In genomic region chr14:91349481-91350074, GRCh38 we compare ENCODE assay signal across 8 cellular contexts.
A peak's percentile ranks its signal among the peaks of the same experiment; 100 is the strongest.
DNase-seq lines count a peak whose midpoint lies in the region; ATAC-seq lines count a peak whose summit lies in the region.

No MANE protein-coding gene starts in this region.

- peak; percentile 48 for ATAC-seq in GM19452 (IDR thresholded peaks at IDR 0.05; ENCODE audit: unreplicated experiment)
- ATAC-seq in HG03521 (IDR thresholded peaks at IDR 0.05; ENCODE audit: unreplicated experiment): peak; percentile 41

- H3K4me1 Mint-ChIP-seq in activated T-helper 1 cell treated with anti-CD3 and anti-CD28 coated beads, Interleukin-12 subunit alpha, Interleukin-12 subunit beta, Interleukin-2, Interleukin-4 antibody, amounts not matched to agents 30 ng/mL and 10 ng/mL and 1 ng/mL, durations not matched to agents 14 hours and 24 hours and 36 hours (ENCODE audit: low read depth): peaks cover 81% of the 10 kb centered on the region

- H3K27ac Mint-ChIP-seq in activated T-helper 1 cell treated with anti-CD3 and anti-CD28 coated beads, Interleukin-12 subunit alpha, Interleukin-12 subunit beta, Interleukin-2, Interleukin-4 antibody, amounts not matched to agents 30 ng/mL and 10 ng/mL and 1 ng/mL, durations not matched to agents 14 hours and 24 hours and 36 hours: peak overlapping the region; percentile 94

- peak; percentile 72 for DNase-seq in activated T-helper 1 cell treated with anti-CD3 and anti-CD28 coated beads, Interleukin-12 subunit alpha, Interleukin-12 subunit beta, Interleukin-2, Interleukin-4 antibody, amounts not matched to agents 30 ng/mL and 10 ng/mL and 1 ng/mL, durations not matched to agents 14 hours and 24 hours and 36 hours (ENCODE audit: low spot score)
- DNase-seq in stimulated activated CD4-positive, alpha-beta T cell treated with anti-CD3 and anti-CD28 coated beads, Interleukin-1b, Interleukin-23, amount 100 ng/mL, for 24 hours (ENCODE audit: low read depth in 4 of 4, low spot score in 1 of 4): peak in 3 of 4 experiments; percentile 33 to 68 (median 53)
- DNase-seq in UCSD-AML1 (lab: John Stamatoyannopoulos, UW; ENCODE audit: unreplicated experiment): no peak
- no peak for DNase-seq in superior temporal gyrus (ENCODE audit: extremely low spot score)
- no peak for DNase-seq in anterior cingulate cortex (lab: John Stamatoyannopoulos, UW)
- DNase-seq in NCI-H2107 treated with DMSO at 0.1 percent for 48 hours (lab: John Stamatoyannopoulos, UW; ENCODE audit: unreplicated experiment): no peak

- H3K27me3 Mint-ChIP-seq in activated T-helper 1 cell treated with anti-CD3 and anti-CD28 coated beads, Interleukin-12 subunit alpha, Interleukin-12 subunit beta, Interleukin-2, Interleukin-4 antibody, amounts not matched to agents 30 ng/mL and 10 ng/mL and 1 ng/mL, durations not matched to agents 14 hours and 24 hours and 36 hours (ENCODE audit: insufficient read depth): no peaks in the 10 kb centered on the region

- intact Hi-C loops in activated T-helper 1 cell treated with anti-CD3 and anti-CD28 coated beads, Interleukin-12 subunit alpha, Interleukin-12 subunit beta, Interleukin-2, Interleukin-4 antibody, amounts not matched to agents 30 ng/mL and 10 ng/mL and 1 ng/mL, durations not matched to agents 14 hours and 24 hours and 36 hours (cut with micrococcal nuclease): loop anchor here (1.0 kb wide), 9 partner anchors 24 to 327 kb away; partner anchors contain the start of gene PPP4R3A

- H3K9me3 Mint-ChIP-seq in activated T-helper 1 cell treated with anti-CD3 and anti-CD28 coated beads, Interleukin-12 subunit alpha, Interleukin-12 subunit beta, Interleukin-2, Interleukin-4 antibody, amounts not matched to agents 30 ng/mL and 10 ng/mL and 1 ng/mL, durations not matched to agents 14 hours and 24 hours and 36 hours: no peaks in the 10 kb centered on the region

- peak overlapping the region; percentile 74 for H3K4me3 Mint-ChIP-seq in activated T-helper 1 cell treated with anti-CD3 and anti-CD28 coated beads, Interleukin-12 subunit alpha, Interleukin-12 subunit beta, Interleukin-2, Interleukin-4 antibody, amounts not matched to agents 30 ng/mL and 10 ng/mL and 1 ng/mL, durations not matched to agents 14 hours and 24 hours and 36 hours

- H3K36me3 Mint-ChIP-seq in activated T-helper 1 cell treated with anti-CD3 and anti-CD28 coated beads, Interleukin-12 subunit alpha, Interleukin-12 subunit beta, Interleukin-2, Interleukin-4 antibody, amounts not matched to agents 30 ng/mL and 10 ng/mL and 1 ng/mL, durations not matched to agents 14 hours and 24 hours and 36 hours (ENCODE audit: low read depth): peaks cover 18% of the 10 kb centered on the region

Comparison
In these comparisons a context has a peak if more than half of its experiments do, and no peak if none do; other contexts are left out.
1. DNase-seq: peak in activated T-helper 1 cell treated with anti-CD3 and anti-CD28 coated beads, Interleukin-12 subunit alpha, Interleukin-12 subunit beta, Interleukin-2, Interleukin-4 antibody, amounts not matched to agents 30 ng/mL and 10 ng/mL and 1 ng/mL, durations not matched to agents 14 hours and 24 hours and 36 hours (single experiment) and stimulated activated CD4-positive, alpha-beta T cell treated with anti-CD3 and anti-CD28 coated beads, Interleukin-1b, Interleukin-23, amount 100 ng/mL, for 24 hours (3 of 4); none in UCSD-AML1 (single experiment), superior temporal gyrus (single experiment), anterior cingulate cortex (0 of 58) and NCI-H2107 treated with DMSO at 0.1 percent for 48 hours (single experiment).